Comparison of ENCODE assay signal across 11 cellular contexts in the genomic region with DNA sequence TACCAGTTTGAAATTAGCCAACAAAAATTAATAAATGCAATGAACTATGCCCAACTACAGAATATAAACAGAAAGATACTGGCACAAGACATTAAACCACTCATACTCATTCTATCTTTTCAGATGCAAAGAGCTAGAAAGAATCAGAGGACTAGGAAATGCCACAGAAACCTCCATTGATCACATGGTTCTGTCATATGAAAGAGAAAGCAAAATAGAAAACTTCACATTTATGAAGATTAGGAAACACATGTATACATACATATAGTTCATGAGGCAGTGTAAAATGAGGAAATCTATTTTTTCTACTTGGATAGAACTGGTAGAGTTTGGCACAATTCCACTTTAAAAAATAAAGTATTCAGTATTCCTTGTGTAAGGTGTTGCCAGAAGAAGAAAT.
DNase-seq lines count a peak whose midpoint lies in the region; ATAC-seq and TF ChIP-seq lines count a peak whose summit lies in the region.
"Had no signal": no experiment of that assay in that cellular context is flagged by ENCODE, and none has a peak within 500 bp of the region (broad histone marks: within the 10 kb centered on the region; RNA-seq: fewer than 3 reads in every experiment).

No MANE protein-coding gene starts in this region.

- BruUV-seq in PC-3 (replicated peaks; lab: Mats Ljungman, UMichigan) = no TSS peak

- no peak for TF ChIP-seq CTCF in upper lobe of left lung (IDR thresholded peaks at IDR 0.05)
- no peak for TF ChIP-seq CTCF in PC-3 (conservative IDR thresholded peaks at IDR 0.05; ENCODE audit: low read depth, low read length)

- intact Hi-C loops in PC-3 (cut with micrococcal nuclease) = no loop called here

- H3K4me3 Mint-ChIP-seq in activated naive CD4-positive, alpha-beta T cell treated with anti-CD3 and anti-CD28 coated beads, Interleukin-2, amount 10 ng/mL, durations not matched to agents 7 days and 5 days = peak overlapping the region; percentile 7
- peak overlapping the region; percentile 45 for H3K4me3 Mint-ChIP-seq in T-helper 1 cell treated with Interleukin-12 subunit alpha and Interleukin-12 subunit beta and Interleukin-4 antibody, amounts not matched to agents 30 μg/mL and 1 μg/mL, for 36 hours
- H3K4me3 Mint-ChIP-seq: WTC11 had no signal

- H3K9ac ChIP-seq in PC-3 (ENCODE audit: low read length) = no peak overlapping the region

- ATAC-seq in HG02981 (IDR thresholded peaks at IDR 0.05; ENCODE audit: unreplicated experiment) (peak; percentile 74), upper lobe of left lung (ENCODE audit: low FRiP score in 2 of 2) (peak in 1 of 2 donors; percentile 36), PC-3 (no peak)
- ATAC-seq: WTC11 had no signal

- no peak for TF ChIP-seq EP300 in upper lobe of left lung (IDR thresholded peaks at IDR 0.05)

- peaks cover 19% of the 10 kb centered on the region for H3K36me3 Mint-ChIP-seq in activated naive CD4-positive, alpha-beta T cell treated with anti-CD3 and anti-CD28 coated beads, Interleukin-2, amount 10 ng/mL, durations not matched to agents 7 days and 5 days
- peaks cover 14% of the 10 kb centered on the region for H3K36me3 Mint-ChIP-seq in T-helper 1 cell treated with Interleukin-12 subunit alpha and Interleukin-12 subunit beta and Interleukin-4 antibody, amounts not matched to agents 30 μg/mL and 1 μg/mL, for 36 hours (ENCODE audit: low read depth)
- H3K36me3 Mint-ChIP-seq: WTC11 had no signal

- H3K9me2 ChIP-seq in PC-3 (replicated peaks; ENCODE audit: low read length) = no peaks in the 10 kb centered on the region

- no peak overlapping the region for H3K4me2 ChIP-seq in PC-3 (ENCODE audit: low read length)

- peaks cover 11 to 29% (median 19%) of the 10 kb centered on the region in 4 donors for H3K4me1 ChIP-seq in upper lobe of left lung
- H3K4me1 ChIP-seq in PC-3 (ENCODE audit: insufficient read depth, low read length) = peaks cover 38% of the 10 kb centered on the region

- H3K9me3 ChIP-seq in upper lobe of left lung = no peaks in the 10 kb centered on the region
- no peaks in the 10 kb centered on the region for H3K9me3 ChIP-seq in PC-3 (ENCODE audit: low read length)
- H3K9me3 ChIP-seq: stomach had no signal

- H3K79me2 ChIP-seq in PC-3 (ENCODE audit: low read length) = no peaks in the 10 kb centered on the region

- no peaks in the 10 kb centered on the region for H3K27me3 Mint-ChIP-seq in activated naive CD4-positive, alpha-beta T cell treated with anti-CD3 and anti-CD28 coated beads, Interleukin-2, amount 10 ng/mL, durations not matched to agents 7 days and 5 days
- H3K27me3 Mint-ChIP-seq in T-helper 1 cell treated with Interleukin-12 subunit alpha and Interleukin-12 subunit beta and Interleukin-4 antibody, amounts not matched to agents 30 μg/mL and 1 μg/mL, for 36 hours (ENCODE audit: low read depth) = no peaks in the 10 kb centered on the region

- H3K9me3 Mint-ChIP-seq in activated naive CD4-positive, alpha-beta T cell treated with anti-CD3 and anti-CD28 coated beads, Interleukin-2, amount 10 ng/mL, durations not matched to agents 7 days and 5 days = peaks cover 2% of the 10 kb centered on the region
- peaks cover 8% of the 10 kb centered on the region for H3K9me3 Mint-ChIP-seq in T-helper 1 cell treated with Interleukin-12 subunit alpha and Interleukin-12 subunit beta and Interleukin-4 antibody, amounts not matched to agents 30 μg/mL and 1 μg/mL, for 36 hours
- H3K9me3 Mint-ChIP-seq: WTC11 had no signal

- POLR2A ChIA-PET in PC-3 (lab: Charles Lee; ENCODE audit: unreplicated experiment) = no interaction called here

- H3K36me3 ChIP-seq in upper lobe of left lung = no peaks in the 10 kb centered on the region
- H3K36me3 ChIP-seq in PC-3 (ENCODE audit: low read depth, low read length) = no peaks in the 10 kb centered on the region
- H3K36me3 ChIP-seq: stomach had no signal

- H3K27ac ChIP-seq in upper lobe of left lung (peak overlapping the region in 3 of 4 donors; percentile 75 to 79 (median 77)), PC-3 (ENCODE audit: low read length) (no peak overlapping the region)
- H3K27ac ChIP-seq: C4-2B had no signal

- H3K4me1 Mint-ChIP-seq in activated naive CD4-positive, alpha-beta T cell treated with anti-CD3 and anti-CD28 coated beads, Interleukin-2, amount 10 ng/mL, durations not matched to agents 7 days and 5 days = peaks cover 84% of the 10 kb centered on the region
- peaks cover 69% of the 10 kb centered on the region for H3K4me1 Mint-ChIP-seq in T-helper 1 cell treated with Interleukin-12 subunit alpha and Interleukin-12 subunit beta and Interleukin-4 antibody, amounts not matched to agents 30 μg/mL and 1 μg/mL, for 36 hours (ENCODE audit: low read depth)

- H3K27me3 ChIP-seq in upper lobe of left lung (no peaks in the 10 kb centered on the region), PC-3 (ENCODE audit: low read length) (no peaks in the 10 kb centered on the region)
- H3K27me3 ChIP-seq: stomach had no signal

- CTCF ChIA-PET in activated naive CD4-positive, alpha-beta T cell treated with anti-CD3 and anti-CD28 coated beads, Interleukin-2, amount 10 ng/mL, durations not matched to agents 7 days and 5 days (lab: Charles Lee) = interaction anchor here (2.4 kb wide), 1 partner anchor 249 kb away, joined by 6 read pairs; no protein-coding TSS in a partner anchor
- CTCF ChIA-PET in PC-3 (lab: Charles Lee) = no interaction called here

- no peaks in the 10 kb centered on the region for H4K20me1 ChIP-seq in PC-3 (ENCODE audit: low read length)

- no peak overlapping the region for H2AFZ ChIP-seq in PC-3 (ENCODE audit: low read length)

- DNase-seq in activated naive CD4-positive, alpha-beta T cell treated with anti-CD3 and anti-CD28 coated beads, Interleukin-2, amount 10 ng/mL, durations not matched to agents 7 days and 5 days = no peak
- DNase-seq in activated naive CD4-positive, alpha-beta T cell (lab: John Stamatoyannopoulos, UW) = no peak
- no peak for DNase-seq in upper lobe of left lung
- no peak for DNase-seq in DMS 273 treated with DMSO at 0.1 percent for 48 hours (lab: John Stamatoyannopoulos, UW)
- no peak for DNase-seq in PC-3
- no peak for DNase-seq in HCEC 1CT
- DNase-seq: stomach had no signal

- H3F3A ChIP-seq in PC-3 (ENCODE audit: low read length, unreplicated experiment) = no peaks in the 10 kb centered on the region

- no peak for TF ChIP-seq POLR2A in upper lobe of left lung (IDR thresholded peaks at IDR 0.05)

- H3K4me3 ChIP-seq in upper lobe of left lung (no peak overlapping the region), PC-3 (ENCODE audit: low read length) (no peak overlapping the region)
- H3K4me3 ChIP-seq: stomach had no signal

- peak overlapping the region; percentile 99 for H3K27ac Mint-ChIP-seq in activated naive CD4-positive, alpha-beta T cell treated with anti-CD3 and anti-CD28 coated beads, Interleukin-2, amount 10 ng/mL, durations not matched to agents 7 days and 5 days
- peak overlapping the region; percentile 99 for H3K27ac Mint-ChIP-seq in T-helper 1 cell treated with Interleukin-12 subunit alpha and Interleukin-12 subunit beta and Interleukin-4 antibody, amounts not matched to agents 30 μg/mL and 1 μg/mL, for 36 hours
- H3K27ac Mint-ChIP-seq: WTC11 had no signal
